8 cellular contexts compared by ENCODE assay signal in the genomic region with DNA sequence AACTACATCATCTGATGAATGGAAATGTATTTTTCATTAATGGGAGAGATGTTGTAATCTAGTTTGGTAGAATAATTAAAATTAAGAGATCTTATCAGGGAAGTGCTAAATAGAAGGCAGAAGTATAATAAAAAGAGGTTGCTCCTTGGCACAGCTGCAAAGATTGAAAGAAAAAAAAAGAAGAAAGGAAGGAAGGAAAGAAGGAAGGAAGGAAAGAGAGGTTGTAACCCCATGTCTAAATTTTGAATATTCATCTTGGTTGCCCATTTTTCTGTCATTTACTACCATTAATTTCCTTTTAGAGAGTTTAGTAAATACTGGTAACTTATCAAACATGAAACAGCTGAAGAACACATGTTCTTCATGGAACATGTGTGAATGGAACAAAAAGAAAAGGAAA. TPM values are rescaled to one million over a fixed set of nuclear protein-coding genes. Genes with fewer than 3 reads are reported as not detected.
A peak's percentile ranks its signal among the peaks of the same experiment; 100 is the strongest.
DNase-seq lines count a peak whose midpoint lies in the region; ATAC-seq, FAIRE-seq and TF ChIP-seq lines count a peak whose summit lies in the region.

No MANE protein-coding gene starts in this region.

- peaks cover 35% of the 10 kb centered on the region for H3K4me1 Mint-ChIP-seq in stimulated activated naive CD8-positive, alpha-beta T cell treated with anti-CD3 and anti-CD28 coated beads, Interleukin-15, Interleukin-2, amounts not matched to agents 100 ng/mL and 50 ng/mL, for 24 hours (ENCODE audit: low read depth)

- H3K9ac ChIP-seq in GM12878 (ENCODE audit: control insufficient read depth, insufficient read depth, low read length) (peak overlapping the region; percentile 59; the same call in 1 of the 2 replicates), mucosa of rectum (ENCODE audit: low read depth in 1 of 2, low read length in 2 of 2) (peak overlapping the region in 1 of 2 donors; percentile 72), trophoblast cell (ENCODE audit: low read length) (no peak overlapping the region)

- BruUV-seq in GM12878 (replicated peaks; lab: Mats Ljungman, UMichigan) = no TSS peak

- intact Hi-C loops in GM12878 (cut with micrococcal nuclease; ENCODE audit: unreplicated experiment) = loop anchor here (1.0 to 10.0 kb wide), 4 partner anchors 11 to 341 kb away; a partner anchor contains a TSS

- H3K4me2 ChIP-seq in GM12878 (ENCODE audit: control insufficient read depth, insufficient read depth) = peak overlapping the region; percentile 50
- no peak overlapping the region for H3K4me2 ChIP-seq in trophoblast cell (ENCODE audit: low read length)

- H3K27me3 ChIP-seq in GM12878 (replicated peaks in 1 of 2; ENCODE audit: control insufficient read depth in 2 of 2, insufficient read depth in 2 of 2, low read length in 1 of 2) (no peaks in the 10 kb centered on the region), mucosa of rectum (ENCODE audit: control insufficient read depth in 2 of 2, insufficient read depth in 2 of 2, low read length in 2 of 2) (no peaks in the 10 kb centered on the region), trophoblast cell (ENCODE audit: insufficient read depth, low read length) (no peaks in the 10 kb centered on the region)

- H3K27ac Mint-ChIP-seq in stimulated activated naive CD8-positive, alpha-beta T cell treated with anti-CD3 and anti-CD28 coated beads, Interleukin-15, Interleukin-2, amounts not matched to agents 100 ng/mL and 50 ng/mL, for 24 hours = peak overlapping the region; percentile 87

- H3K4ac ChIP-seq in trophoblast cell (ENCODE audit: low read depth, low read length) = no peak overlapping the region

- no peak overlapping the region for H2BK12ac ChIP-seq in trophoblast cell (ENCODE audit: low read length)

- no peak overlapping the region for H3K23ac ChIP-seq in trophoblast cell (ENCODE audit: low read length)

- SMC1A ChIA-PET in GM12878 (lab: Charles Lee; ENCODE audit: uncharacterized antibody, unreplicated experiment) = interaction anchor here (0.7 to 19.3 kb wide), 20 partner anchors 10 to 301 kb away, joined by 3 to 939 read pairs (median 5); a partner anchor contains a TSS

- RAD21 ChIA-PET in GM12878 (lab: Charles Lee; ENCODE audit: unreplicated experiment) = interaction anchor here (0.8 to 5.0 kb wide), 24 partner anchors 8 to 302 kb away, joined by 3 to 69 read pairs (median 12); a partner anchor contains a TSS

- no peak for DNase-seq in stimulated activated naive CD8-positive, alpha-beta T cell treated with anti-CD3 and anti-CD28 coated beads, Interleukin-15, Interleukin-2, amounts not matched to agents 100 U/mL and 50 U/mL, for 24 hours
- DNase-seq in GM12878 (ENCODE audit: low read depth, low spot score) (no peak), trophoblast cell (no peak), amygdala (lab: John Stamatoyannopoulos, UW) (no peak)

- POLR2A ChIA-PET in GM12878 (lab: Charles Lee) = interaction anchor here (0.6 to 6.2 kb wide), 10 partner anchors 11 to 641 kb away, joined by 3 to 55 read pairs (median 6); a partner anchor contains a TSS

- no peak for TF ChIP-seq RAD21 in GM12878 (IDR thresholded peaks at IDR 0.05; ENCODE audit: insufficient read depth, low read depth, low read length)

- H4K20me1 ChIP-seq in GM12878 (ENCODE audit: control insufficient read depth, insufficient read depth) = no peaks in the 10 kb centered on the region

- no peak for FAIRE-seq in GM12878 (lab: Jason Lieb, UNC)

- TF ChIP-seq POLR2A in GM12878 (IDR thresholded peaks at IDR 0.05; ENCODE audit: low read depth, low read length) = no peak

- TF ChIP-seq EP300 in GM12878 (IDR thresholded peaks at IDR 0.05; ENCODE audit: borderline replicate concordance in 1 of 2, control insufficient read depth in 1 of 2, low read depth in 2 of 2, low read length in 2 of 2) = no peak

- H3K9me3 ChIP-seq in GM12878 (replicated peaks; ENCODE audit: control insufficient read depth, insufficient read depth, low read length) (no peaks in the 10 kb centered on the region), mucosa of rectum (ENCODE audit: control insufficient read depth in 2 of 2, low read length in 2 of 2) (no peaks in the 10 kb centered on the region), trophoblast cell (ENCODE audit: insufficient read depth, low read depth, low read length) (no peaks in the 10 kb centered on the region)

- no peak overlapping the region for H3K14ac ChIP-seq in trophoblast cell (ENCODE audit: low read length)

- peaks cover 2% of the 10 kb centered on the region for H3K79me1 ChIP-seq in trophoblast cell (ENCODE audit: low read length)

- peaks cover 9% of the 10 kb centered on the region for H3K36me3 Mint-ChIP-seq in stimulated activated naive CD8-positive, alpha-beta T cell treated with anti-CD3 and anti-CD28 coated beads, Interleukin-15, Interleukin-2, amounts not matched to agents 100 ng/mL and 50 ng/mL, for 24 hours (ENCODE audit: low read depth)

- H2BK120ac ChIP-seq in trophoblast cell (ENCODE audit: insufficient read depth, low read length, poor library complexity) = no peak overlapping the region

- in situ Hi-C loops in GM12878 (cut with MboI) = loop anchor here (10.0 to 25.0 kb wide), 2 partner anchors 341 to 1218 kb away; a partner anchor contains a TSS

- no peak overlapping the region for H3K27ac ChIP-seq in GM12878 (ENCODE audit: control insufficient read depth, insufficient read depth)
- H3K27ac ChIP-seq in mucosa of rectum (ENCODE audit: low read depth in 2 of 2, low read length in 2 of 2) = peak overlapping the region; percentile 69 to 89
- no peak overlapping the region for H3K27ac ChIP-seq in trophoblast cell (ENCODE audit: low read depth, low read length)

- H3K4me1 ChIP-seq in GM12878 (ENCODE audit: control insufficient read depth, insufficient read depth, low read length) (peaks cover 4% of the 10 kb centered on the region), mucosa of rectum (ENCODE audit: control insufficient read depth in 2 of 2, insufficient read depth in 2 of 2, low read length in 2 of 2) (peaks cover 8 to 15% of the 10 kb centered on the region in 2 donors), trophoblast cell (ENCODE audit: control insufficient read depth in 1 of 2, insufficient read depth in 2 of 2, low read length in 2 of 2) (peaks cover 0 to 2% of the 10 kb centered on the region in 2 experiments)

- H3K27me3 Mint-ChIP-seq in stimulated activated naive CD8-positive, alpha-beta T cell treated with anti-CD3 and anti-CD28 coated beads, Interleukin-15, Interleukin-2, amounts not matched to agents 100 ng/mL and 50 ng/mL, for 24 hours = no peaks in the 10 kb centered on the region

- TF ChIP-seq CTCF in GM12878 (IDR thresholded peaks at IDR 0.05 in 2 of 3, conservative IDR thresholded peaks at IDR 0.05 in 1 of 3; ENCODE audit: control insufficient read depth in 2 of 3, extremely low read depth in 1 of 3, insufficient read depth in 1 of 3, low read depth in 3 of 3, low read length in 3 of 3) = no peak

- CTCF ChIA-PET in GM12878 (lab: Yijun Ruan, JAX) = interaction anchor here (0.7 to 39.0 kb wide), 16 partner anchors 9 to 301 kb away, joined by 3 to 2021 read pairs (median 10); a partner anchor contains a TSS

- H4K12ac ChIP-seq in trophoblast cell (ENCODE audit: low read depth, low read length) = no peak overlapping the region

- no peaks in the 10 kb centered on the region for H3K36me3 ChIP-seq in GM12878 (ENCODE audit: control insufficient read depth in 2 of 2, insufficient read depth in 2 of 2, low read length in 1 of 2)
- no peaks in the 10 kb centered on the region for H3K36me3 ChIP-seq in mucosa of rectum (ENCODE audit: control insufficient read depth in 2 of 2, insufficient read depth in 2 of 2, low read length in 2 of 2)
- H3K36me3 ChIP-seq in trophoblast cell (ENCODE audit: control insufficient read depth in 1 of 2, insufficient read depth in 2 of 2, low read length in 2 of 2) = no peaks in the 10 kb centered on the region

- H3K4me3 ChIP-seq in GM12878 (peak overlapping the region; percentile 69; the same call in 1 of the 2 replicates), mucosa of rectum (ENCODE audit: low read length in 2 of 2) (peak overlapping the region; percentile 71 to 79), trophoblast cell (ENCODE audit: low read depth, low read length) (no peak overlapping the region)

- H3K79me2 ChIP-seq in GM12878 (ENCODE audit: control insufficient read depth, insufficient read depth, low read length) (no peaks in the 10 kb centered on the region), trophoblast cell (ENCODE audit: control insufficient read depth, insufficient read depth, low read length, poor library complexity) (no peaks in the 10 kb centered on the region)

- H3K4me3 Mint-ChIP-seq in stimulated activated naive CD8-positive, alpha-beta T cell treated with anti-CD3 and anti-CD28 coated beads, Interleukin-15, Interleukin-2, amounts not matched to agents 100 ng/mL and 50 ng/mL, for 24 hours = peak overlapping the region; percentile 90

- no peak overlapping the region for H2BK5ac ChIP-seq in trophoblast cell (ENCODE audit: low read depth, low read length, poor library complexity)

- H4K91ac ChIP-seq in trophoblast cell (ENCODE audit: low read depth, low read length) = no peak overlapping the region

- H2AFZ ChIP-seq in GM12878 (ENCODE audit: control insufficient read depth, low read depth, low read length) (peak overlapping the region; percentile 74), trophoblast cell (ENCODE audit: insufficient read depth, low read length, poor library complexity) (no peak overlapping the region)

- no peaks in the 10 kb centered on the region for H3K9me3 Mint-ChIP-seq in stimulated activated naive CD8-positive, alpha-beta T cell treated with anti-CD3 and anti-CD28 coated beads, Interleukin-15, Interleukin-2, amounts not matched to agents 100 ng/mL and 50 ng/mL, for 24 hours

- H3K18ac ChIP-seq in trophoblast cell (ENCODE audit: low read length) = no peak overlapping the region

- ATAC-seq in stimulated activated naive CD8-positive, alpha-beta T cell treated with anti-CD3 and anti-CD28 coated beads, Interleukin-15, Interleukin-2, amounts not matched to agents 100 U/mL and 50 U/mL, for 24 hours = no peak
- no peak for ATAC-seq in GM12878
- no peak for ATAC-seq in HG02610 (IDR thresholded peaks at IDR 0.05; ENCODE audit: unreplicated experiment)
- no peak for ATAC-seq in HG02678 (IDR thresholded peaks at IDR 0.05; ENCODE audit: unreplicated experiment)

- H4K8ac ChIP-seq in trophoblast cell (ENCODE audit: low read depth, low read length) = no peak overlapping the region

- H2AK5ac ChIP-seq in trophoblast cell (ENCODE audit: low read length) = no peak overlapping the region

RNA-seq across cellular contexts. Expression of a gene that starts 10.5 kb away (rescaled TPM):
- 590 and 594 TPM in 2 replicates for total RNA-seq in GM12878 (2013; cell fraction: nucleolus; rRNA removed)
- total RNA-seq in GM12878 (2014; rRNA removed) = 36.8 and 43.9 TPM in 2 replicates
- 36.1 and 37.8 TPM in 2 replicates for total RNA-seq in GM12878 (2014; rRNA removed; fragmentation: Illumina TruSeq; extraction: Trizol)
- 54.5 and 64.5 TPM in 2 replicates for total RNA-seq in GM12878 (2021)
- 12.2 TPM for polyA plus RNA-seq in GM12878 (2011; ENCODE audit: low read depth)
- polyA plus RNA-seq in GM12878 (2011; rRNA removed) = 74.4 and 108 TPM in 2 replicates
- polyA plus RNA-seq in GM12878 (2011; cell fraction: cytosol; rRNA removed) = 22.1 and 23.4 TPM in 2 replicates
- 82.8 and 85.3 TPM in 2 replicates for polyA plus RNA-seq in GM12878 (2011; cell fraction: nucleus; rRNA removed)
- 17.2 and 22.3 TPM in 2 replicates for polyA plus RNA-seq in GM12878 (2012)
- polyA plus RNA-seq in GM12878 (2014; fragmentation: Illumina TruSeq; extraction: Trizol) = 12.4 and 13.7 TPM in 2 replicates
- 10 to 100 TPM in 1 of 2 experiments, 1 to 10 TPM in 1; 2.5 to 11.5 TPM for polyA plus RNA-seq in GM12878 (2014; fragmentation: Nextera tagmentation; extraction: Ambion mirVana)
- polyA plus RNA-seq in GM12878 (2014; rRNA removed) = 20.5 and 20.6 TPM in 2 replicates
- polyA plus RNA-seq in GM12878 (2016; fragmentation: Nextera tagmentation; extraction: Ambion mirVana) = 10 to 100 TPM; 22.3 to 23.2 TPM
- polyA minus RNA-seq in GM12878 (2011; rRNA and poly(A)+ RNA removed) = 148 and 214 TPM in 2 replicates
- polyA minus RNA-seq in GM12878 (2011; cell fraction: cytosol; rRNA and poly(A)+ RNA removed) = 33.7 and 38.1 TPM in 2 replicates
- polyA minus RNA-seq in GM12878 (2011; cell fraction: nucleus; rRNA and poly(A)+ RNA removed) = 161 and 227 TPM in 2 replicates
- 16.1 and 17.2 TPM in 2 replicates for polyA plus RNA-seq in trophoblast cell (2013)

RNA-seq across cellular contexts. Expression of a gene that starts 11.1 kb away (rescaled TPM):
- total RNA-seq in GM12878 (2013; cell fraction: nucleolus; rRNA removed) = 98.5 and 110 TPM in 2 replicates
- total RNA-seq in GM12878 (2014; rRNA removed) = 13.9 and 16.3 TPM in 2 replicates
- total RNA-seq in GM12878 (2014; rRNA removed; fragmentation: Illumina TruSeq; extraction: Trizol) = 8.5 and 9.2 TPM in 2 replicates
- total RNA-seq in GM12878 (2021) = 33.5 and 38.1 TPM in 2 replicates
- 8.3 TPM for polyA plus RNA-seq in GM12878 (2011; ENCODE audit: low read depth)
- 15.9 and 33.9 TPM in 2 replicates for polyA plus RNA-seq in GM12878 (2011; rRNA removed)
- 33.1 and 36.7 TPM in 2 replicates for polyA plus RNA-seq in GM12878 (2011; cell fraction: cytosol; rRNA removed)
- polyA plus RNA-seq in GM12878 (2011; cell fraction: nucleus; rRNA removed) = 55.9 and 60.7 TPM in 2 replicates
- 10.1 and 10.7 TPM in 2 replicates for polyA plus RNA-seq in GM12878 (2012)
- polyA plus RNA-seq in GM12878 (2014; fragmentation: Illumina TruSeq; extraction: Trizol) = 10.2 and 14.4 TPM in 2 replicates
- polyA plus RNA-seq in GM12878 (2014; fragmentation: Nextera tagmentation; extraction: Ambion mirVana) = 1 to 10 TPM; 2.2 to 5.0 TPM
- 23.8 and 28.2 TPM in 2 replicates for polyA plus RNA-seq in GM12878 (2014; rRNA removed)
- polyA plus RNA-seq in GM12878 (2016; fragmentation: Nextera tagmentation; extraction: Ambion mirVana) = 1 to 10 TPM; 6.0 to 8.2 TPM
- polyA minus RNA-seq in GM12878 (2011; rRNA and poly(A)+ RNA removed) = 69.9 and 86.4 TPM in 2 replicates
- 37.2 and 39.0 TPM in 2 replicates for polyA minus RNA-seq in GM12878 (2011; cell fraction: cytosol; rRNA and poly(A)+ RNA removed)
- 38.8 and 80.3 TPM in 2 replicates for polyA minus RNA-seq in GM12878 (2011; cell fraction: nucleus; rRNA and poly(A)+ RNA removed)
- 18.1 and 20.1 TPM in 2 replicates for polyA plus RNA-seq in trophoblast cell (2013)

Comparison
In these comparisons a context has a peak if more than half of its experiments do, and no peak if none do; other contexts are left out.
1. H3K27ac ChIP-seq: peak in mucosa of rectum (2 of 2); none in GM12878 (single experiment) and trophoblast cell (single experiment).